Comparison of ENCODE assay signal across 8 cellular contexts in genomic region chr5:138331449-138332368, GRCh38. TPM values are rescaled to one million over a fixed set of nuclear protein-coding genes. Genes with fewer than 3 reads are reported as not detected.
DNase-seq lines count a peak whose midpoint lies in the region; ATAC-seq and TF ChIP-seq lines count a peak whose summit lies in the region.

Gene CDC25C (minus strand): TSS chr5:138331804. CDS start chr5:138331180, 624 bp downstream.

- no peaks in the 10 kb centered on the region for H3K9me3 Mint-ChIP-seq in activated B cell treated with CpG ODN at 0.5 μM for 24 hours
- H3K9me3 Mint-ChIP-seq in central memory CD8-positive, alpha-beta T cell: no peaks in the 10 kb centered on the region

- peaks cover 15% of the 10 kb centered on the region for H3K4me1 Mint-ChIP-seq in activated B cell treated with CpG ODN at 0.5 μM for 24 hours
- H3K4me1 Mint-ChIP-seq in central memory CD8-positive, alpha-beta T cell: peaks cover 13% of the 10 kb centered on the region

- CTCF ChIA-PET in activated B cell treated with CpG ODN at 0.5 μM for 24 hours (lab: Charles Lee): interaction anchor here (1.6 kb wide), 1 partner anchor 20 kb away, joined by 10 read pairs; the partner anchor contains the start of gene KDM3B

- H3K4me1 ChIP-seq in spleen: peaks cover 12 to 30% (median 17%) of the 10 kb centered on the region in 6 donors

- TF ChIP-seq CTCF in AG09319 (IDR thresholded peaks at IDR 0.05; ENCODE audit: low read depth, low read length): no peak
- no peak for TF ChIP-seq CTCF in activated B cell treated with CpG ODN at 0.5 μM for 24 hours (IDR thresholded peaks at IDR 0.05)
- TF ChIP-seq CTCF in spleen (IDR thresholded peaks at IDR 0.05 in 8 of 11, conservative IDR thresholded peaks at IDR 0.05 in 3 of 11): peak in 2 of 11 experiments; percentile 24 to 42

- intact Hi-C loops in activated B cell treated with CpG ODN at 0.5 μM for 24 hours (cut with micrococcal nuclease) (loop anchor here (1.0 to 10.0 kb wide), 3 partner anchors 21 to 447 kb away; partner anchors contain the start of genes BRD8, KDM3B and PKD2L2), spleen (cut with DNase I; ENCODE audit: low total_unique reads) (no loop called here)

- POLR2A ChIA-PET in activated B cell treated with CpG ODN at 0.5 μM for 24 hours (lab: Charles Lee): interaction anchor here (0.6 to 13.1 kb wide), 5 partner anchors 19 to 212 kb away, joined by 3 to 322 read pairs (median 6); partner anchors contain the start of genes CDC23, ETF1 and KDM3B

- H3K9me3 ChIP-seq in spleen: no peaks in the 10 kb centered on the region

- H3K27ac Mint-ChIP-seq in activated B cell treated with CpG ODN at 0.5 μM for 24 hours: peak within 1 kb of the TSS; percentile 78
- peak within 1 kb of the TSS; percentile 81 for H3K27ac Mint-ChIP-seq in central memory CD8-positive, alpha-beta T cell (ENCODE audit: low read depth)

- DNase-seq in AG09319 (ENCODE audit: extremely low read depth, low read depth): peak; percentile 99
- peak; percentile 100 for DNase-seq in NCI-H345 (lab: John Stamatoyannopoulos, UW)
- peak; percentile 83 for DNase-seq in activated B cell treated with CpG ODN at 0.5 μM for 24 hours
- DNase-seq in central memory CD8-positive, alpha-beta T cell (ENCODE audit: low spot score in 2 of 2): peak; percentile 87 to 95
- DNase-seq in inferior parietal cortex (ENCODE audit: extremely low spot score): peak; percentile 96
- peak; percentile 98 for DNase-seq in spleen

- ATAC-seq in GM19025 (IDR thresholded peaks at IDR 0.05; ENCODE audit: low read depth, unreplicated experiment) (peak; percentile 99), HG03280 (IDR thresholded peaks at IDR 0.05; ENCODE audit: unreplicated experiment) (peak; percentile 99), activated B cell treated with CpG ODN at 0.5 μM for 24 hours (ENCODE audit: low read depth) (peak; percentile 100)
- peak; percentile 100 for ATAC-seq in central memory CD8-positive, alpha-beta T cell (replicated peaks; ENCODE audit: extremely low read depth, poor library complexity, severe bottlenecking)

- H3K4me3 ChIP-seq in spleen: peak within 1 kb of the TSS; percentile 35 to 68 (median 56)

- H3K36me3 Mint-ChIP-seq in activated B cell treated with CpG ODN at 0.5 μM for 24 hours (ENCODE audit: low read depth): peaks cover 4% of the 10 kb centered on the region
- peaks cover 10% of the 10 kb centered on the region for H3K36me3 Mint-ChIP-seq in central memory CD8-positive, alpha-beta T cell (ENCODE audit: insufficient read depth)

- TF ChIP-seq POLR2A in spleen (IDR thresholded peaks at IDR 0.05): no peak

- WGBS in spleen, 5 donors: 0 to 1% (median 1%) methylated on average over 53 to 55 of the region's 55 CpGs

- no peaks in the 10 kb centered on the region for H3K27me3 ChIP-seq in spleen (replicated peaks in 1 of 7)

- no peaks in the 10 kb centered on the region for H3K36me3 ChIP-seq in spleen

- no peaks in the 10 kb centered on the region for H3K27me3 Mint-ChIP-seq in activated B cell treated with CpG ODN at 0.5 μM for 24 hours
- H3K27me3 Mint-ChIP-seq in central memory CD8-positive, alpha-beta T cell: no peaks in the 10 kb centered on the region

- H3K27ac ChIP-seq in spleen: peak within 1 kb of the TSS in 6 of 8 donors; percentile 35 to 69 (median 46)

- peak within 1 kb of the TSS; percentile 92 for H3K4me3 Mint-ChIP-seq in activated B cell treated with CpG ODN at 0.5 μM for 24 hours
- H3K4me3 Mint-ChIP-seq in central memory CD8-positive, alpha-beta T cell: peak within 1 kb of the TSS; percentile 95

RNA-seq across cellular contexts. Expression of gene CDC25C, which starts in this region (rescaled TPM):
- 0.42 TPM in 1 of 2 replicates, not detected in the other for total RNA-seq in activated B cell treated with CpG ODN at 0.5 μM for 24 hours
- total RNA-seq in spleen: 1 to 10 TPM in 3 of 7 donors, under 1 TPM in 4; 0.25 to 6.0 (median 0.89) TPM
- polyA plus RNA-seq in spleen: 1 to 10 TPM in 1 of 3 donors, under 1 TPM in 2; 0.37 to 2.0 (median 0.77) TPM

Comparison
In these comparisons a context has a peak if more than half of its experiments do, and no peak if none do; other contexts are left out.
1. Peak in every context shown above with its lines: DNase-seq, ATAC-seq, H3K4me3 ChIP-seq and H3K27ac ChIP-seq.
2. Peak in DNase-seq and ATAC-seq in activated B cell treated with CpG ODN at 0.5 μM for 24 hours; RNA of the gene not detected or under 1 TPM.